1 cellular context compared by ENCODE assay signal in the genomic region with DNA sequence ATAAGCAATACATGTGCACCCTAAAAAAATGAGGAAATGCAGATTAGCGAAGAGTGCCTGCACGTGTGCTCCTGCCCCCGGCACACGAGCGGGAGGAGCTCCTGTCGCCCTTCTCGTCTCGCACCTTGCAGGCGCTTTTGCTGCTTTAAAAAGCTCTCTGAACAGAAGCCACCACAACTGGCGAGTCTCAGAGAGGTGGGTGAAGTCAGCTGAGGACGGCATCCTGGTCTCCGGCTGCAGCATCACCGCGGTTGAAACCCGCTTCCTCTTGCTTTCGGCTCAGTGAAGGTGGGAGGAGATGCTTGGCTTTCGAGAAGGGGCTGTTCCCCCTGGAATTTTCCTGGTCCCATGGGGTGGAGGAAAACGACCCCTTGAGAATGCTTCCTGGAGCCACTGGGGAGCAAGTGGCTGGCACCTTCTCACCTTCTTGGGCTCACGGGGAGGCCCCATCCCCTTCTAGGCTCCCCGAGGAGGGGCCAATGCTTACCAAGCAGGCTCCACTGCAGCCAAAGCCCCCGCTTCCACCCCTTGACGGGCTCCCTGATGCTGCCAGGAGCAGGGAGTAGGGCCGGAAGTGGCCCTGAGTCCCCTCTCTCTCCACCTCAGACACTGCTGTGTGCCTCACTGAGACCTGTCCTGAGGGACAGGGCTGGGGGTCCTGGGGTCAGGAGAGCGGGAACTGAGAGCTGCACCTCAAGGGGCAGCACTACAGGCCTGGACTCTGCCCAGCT.
TF ChIP-seq lines count a peak whose summit lies in the region.

No MANE protein-coding gene starts in this region.

TF ChIP-seq in GM23338, 12 proteins besides CTCF, POLR2A, EP300 and RAD21 (continued from another document):
- TF ChIP-seq, protein P1, sequence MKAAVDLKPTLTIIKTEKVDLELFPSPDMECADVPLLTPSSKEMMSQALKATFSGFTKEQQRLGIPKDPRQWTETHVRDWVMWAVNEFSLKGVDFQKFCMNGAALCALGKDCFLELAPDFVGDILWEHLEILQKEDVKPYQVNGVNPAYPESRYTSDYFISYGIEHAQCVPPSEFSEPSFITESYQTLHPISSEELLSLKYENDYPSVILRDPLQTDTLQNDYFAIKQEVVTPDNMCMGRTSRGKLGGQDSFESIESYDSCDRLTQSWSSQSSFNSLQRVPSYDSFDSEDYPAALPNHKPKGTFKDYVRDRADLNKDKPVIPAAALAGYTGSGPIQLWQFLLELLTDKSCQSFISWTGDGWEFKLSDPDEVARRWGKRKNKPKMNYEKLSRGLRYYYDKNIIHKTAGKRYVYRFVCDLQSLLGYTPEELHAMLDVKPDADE (IDR thresholded peaks at IDR 0.05), result no peak
- TF ChIP-seq, protein P2, sequence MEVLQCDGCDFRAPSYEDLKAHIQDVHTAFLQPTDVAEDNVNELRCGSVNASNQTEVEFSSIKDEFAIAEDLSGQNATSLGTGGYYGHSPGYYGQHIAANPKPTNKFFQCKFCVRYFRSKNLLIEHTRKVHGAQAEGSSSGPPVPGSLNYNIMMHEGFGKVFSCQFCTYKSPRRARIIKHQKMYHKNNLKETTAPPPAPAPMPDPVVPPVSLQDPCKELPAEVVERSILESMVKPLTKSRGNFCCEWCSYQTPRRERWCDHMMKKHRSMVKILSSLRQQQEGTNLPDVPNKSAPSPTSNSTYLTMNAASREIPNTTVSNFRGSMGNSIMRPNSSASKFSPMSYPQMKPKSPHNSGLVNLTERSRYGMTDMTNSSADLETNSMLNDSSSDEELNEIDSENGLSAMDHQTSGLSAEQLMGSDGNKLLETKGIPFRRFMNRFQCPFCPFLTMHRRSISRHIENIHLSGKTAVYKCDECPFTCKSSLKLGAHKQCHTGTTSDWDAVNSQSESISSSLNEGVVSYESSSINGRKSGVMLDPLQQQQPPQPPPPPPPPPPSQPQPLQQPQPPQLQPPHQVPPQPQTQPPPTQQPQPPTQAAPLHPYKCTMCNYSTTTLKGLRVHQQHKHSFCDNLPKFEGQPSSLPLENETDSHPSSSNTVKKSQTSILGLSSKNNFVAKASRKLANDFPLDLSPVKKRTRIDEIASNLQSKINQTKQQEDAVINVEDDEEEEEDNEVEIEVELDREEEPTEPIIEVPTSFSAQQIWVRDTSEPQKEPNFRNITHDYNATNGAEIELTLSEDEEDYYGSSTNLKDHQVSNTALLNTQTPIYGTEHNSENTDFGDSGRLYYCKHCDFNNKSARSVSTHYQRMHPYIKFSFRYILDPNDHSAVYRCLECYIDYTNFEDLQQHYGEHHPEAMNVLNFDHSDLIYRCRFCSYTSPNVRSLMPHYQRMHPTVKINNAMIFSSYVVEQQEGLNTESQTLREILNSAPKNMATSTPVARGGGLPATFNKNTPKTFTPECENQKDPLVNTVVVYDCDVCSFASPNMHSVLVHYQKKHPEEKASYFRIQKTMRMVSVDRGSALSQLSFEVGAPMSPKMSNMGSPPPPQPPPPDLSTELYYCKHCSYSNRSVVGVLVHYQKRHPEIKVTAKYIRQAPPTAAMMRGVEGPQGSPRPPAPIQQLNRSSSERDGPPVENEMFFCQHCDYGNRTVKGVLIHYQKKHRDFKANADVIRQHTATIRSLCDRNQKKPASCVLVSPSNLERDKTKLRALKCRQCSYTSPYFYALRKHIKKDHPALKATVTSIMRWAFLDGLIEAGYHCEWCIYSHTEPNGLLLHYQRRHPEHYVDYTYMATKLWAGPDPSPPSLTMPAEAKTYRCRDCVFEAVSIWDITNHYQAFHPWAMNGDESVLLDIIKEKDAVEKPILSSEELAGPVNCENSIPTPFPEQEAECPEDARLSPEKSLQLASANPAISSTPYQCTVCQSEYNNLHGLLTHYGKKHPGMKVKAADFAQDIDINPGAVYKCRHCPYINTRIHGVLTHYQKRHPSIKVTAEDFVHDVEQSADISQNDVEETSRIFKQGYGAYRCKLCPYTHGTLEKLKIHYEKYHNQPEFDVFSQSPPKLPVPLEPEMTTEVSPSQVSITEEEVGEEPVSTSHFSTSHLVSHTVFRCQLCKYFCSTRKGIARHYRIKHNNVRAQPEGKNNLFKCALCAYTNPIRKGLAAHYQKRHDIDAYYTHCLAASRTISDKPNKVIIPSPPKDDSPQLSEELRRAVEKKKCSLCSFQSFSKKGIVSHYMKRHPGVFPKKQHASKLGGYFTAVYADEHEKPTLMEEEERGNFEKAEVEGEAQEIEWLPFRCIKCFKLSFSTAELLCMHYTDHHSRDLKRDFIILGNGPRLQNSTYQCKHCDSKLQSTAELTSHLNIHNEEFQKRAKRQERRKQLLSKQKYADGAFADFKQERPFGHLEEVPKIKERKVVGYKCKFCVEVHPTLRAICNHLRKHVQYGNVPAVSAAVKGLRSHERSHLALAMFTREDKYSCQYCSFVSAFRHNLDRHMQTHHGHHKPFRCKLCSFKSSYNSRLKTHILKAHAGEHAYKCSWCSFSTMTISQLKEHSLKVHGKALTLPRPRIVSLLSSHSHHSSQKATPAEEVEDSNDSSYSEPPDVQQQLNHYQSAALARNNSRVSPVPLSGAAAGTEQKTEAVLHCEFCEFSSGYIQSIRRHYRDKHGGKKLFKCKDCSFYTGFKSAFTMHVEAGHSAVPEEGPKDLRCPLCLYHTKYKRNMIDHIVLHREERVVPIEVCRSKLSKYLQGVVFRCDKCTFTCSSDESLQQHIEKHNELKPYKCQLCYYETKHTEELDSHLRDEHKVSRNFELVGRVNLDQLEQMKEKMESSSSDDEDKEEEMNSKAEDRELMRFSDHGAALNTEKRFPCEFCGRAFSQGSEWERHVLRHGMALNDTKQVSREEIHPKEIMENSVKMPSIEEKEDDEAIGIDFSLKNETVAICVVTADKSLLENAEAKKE (CRISPR knock-in tag; IDR thresholded peaks at IDR 0.05), result no peak
- TF ChIP-seq CREB1 (CRISPR knock-in tag; IDR thresholded peaks at IDR 0.05; ENCODE audit: low read depth) (no peak), POLR2AphosphoS5 (IDR thresholded peaks at IDR 0.05; ENCODE audit: low read depth) (no peak), EZH2 (IDR thresholded peaks at IDR 0.05; ENCODE audit: low read depth, unreplicated experiment) (no peak), EZH2phosphoT487 (IDR thresholded peaks at IDR 0.05; ENCODE audit: unreplicated experiment) (no peak)
